In genomic region chr11:72308226-72309073, GRCh38 we compare ENCODE assay signal across 11 cellular contexts.
DNase-seq lines count a peak whose midpoint lies in the region; TF ChIP-seq lines count a peak whose summit lies in the region.
"Had no signal": no experiment of that assay in that cellular context is flagged by ENCODE, and none has a peak within 500 bp of the region (broad histone marks: within the 10 kb centered on the region; RNA-seq: fewer than 3 reads in every experiment).

No MANE protein-coding gene starts in this region.

- peaks cover 7% of the 10 kb centered on the region for H3K4me1 ChIP-seq in fibroblast of lung (ENCODE audit: control insufficient read depth, extremely low read depth, insufficient read depth, low read length)
- no peaks in the 10 kb centered on the region for H3K4me1 ChIP-seq in ovary (ENCODE audit: insufficient read depth)

- no peaks in the 10 kb centered on the region for H4K20me1 ChIP-seq in fibroblast of lung (ENCODE audit: control insufficient read depth, extremely low read depth, insufficient read depth, low read length)

- peak overlapping the region; percentile 58 for H3K4me2 ChIP-seq in fibroblast of lung (ENCODE audit: extremely low read depth, insufficient read depth, low read length)

- TF ChIP-seq CTCF in fibroblast of lung (conservative IDR thresholded peaks at IDR 0.05 in 1 of 2, IDR thresholded peaks at IDR 0.05 in 1 of 2; ENCODE audit: low read depth in 1 of 2, low read length in 2 of 2), result no peak
- TF ChIP-seq CTCF in coronary artery (IDR thresholded peaks at IDR 0.05), result no peak
- no peak for TF ChIP-seq CTCF in ovary (IDR thresholded peaks at IDR 0.05)

- H3K9ac ChIP-seq in fibroblast of lung (ENCODE audit: insufficient read depth, low read length), result no peak overlapping the region

- H3K36me3 ChIP-seq in fibroblast of lung (ENCODE audit: control insufficient read depth, insufficient read depth, low read length), result peaks cover 2% of the 10 kb centered on the region
- no peaks in the 10 kb centered on the region for H3K36me3 ChIP-seq in ovary

- H3K79me2 ChIP-seq in fibroblast of lung (ENCODE audit: control insufficient read depth, insufficient read depth, low read length), result no peaks in the 10 kb centered on the region

- intact Hi-C loops in ovary (cut with DNase I), result no loop called here

- no peak overlapping the region for H2AFZ ChIP-seq in fibroblast of lung (ENCODE audit: low read length)

- peak; percentile 19 for DNase-seq in NCI-H2029 (lab: John Stamatoyannopoulos, UW)
- no peak for DNase-seq in NCI-H2029 treated with DMSO at 0.1 percent for 48 hours (lab: John Stamatoyannopoulos, UW)
- DNase-seq in NCI-H748 (lab: John Stamatoyannopoulos, UW; ENCODE audit: unreplicated experiment), result peak; percentile 99
- peak; percentile 88 to 97 for DNase-seq in fibroblast of lung (ENCODE audit: low read depth in 2 of 2)
- no peak for DNase-seq in coronary artery (ENCODE audit: low spot score)
- no peak for DNase-seq in ovary
- DNase-seq in NAMALWA (ENCODE audit: low spot score), result no peak
- DNase-seq in stimulated activated CD4-positive, alpha-beta T cell treated with anti-CD3 and anti-CD28 coated beads, Interleukin-15, amount 100 ng/mL, for 24 hours, result no peak
- DNase-seq: right cardiac atrium, T-cell had no signal

- H3K27ac ChIP-seq in fibroblast of lung (ENCODE audit: insufficient read depth, low read length), result peak overlapping the region; percentile 67
- no peak overlapping the region for H3K27ac ChIP-seq in coronary artery
- no peak overlapping the region for H3K27ac ChIP-seq in ovary
- H3K27ac ChIP-seq: 22Rv1 had no signal

- 70 to 80% (median 74%) methylated on average over 17 of the region's 17 CpGs for WGBS in ovary, 3 donors

- H3K27me3 ChIP-seq in fibroblast of lung (ENCODE audit: control insufficient read depth, insufficient read depth, low read length) (no peaks in the 10 kb centered on the region), ovary (no peaks in the 10 kb centered on the region)

- H3K9me3 ChIP-seq in fibroblast of lung (ENCODE audit: control insufficient read depth, insufficient read depth, low read depth, low read length), result no peaks in the 10 kb centered on the region
- no peaks in the 10 kb centered on the region for H3K9me3 ChIP-seq in ovary

- TF ChIP-seq POLR2A in ovary (IDR thresholded peaks at IDR 0.05), result no peak

- H3K4me3 ChIP-seq in fibroblast of lung (replicated peaks in 1 of 4; ENCODE audit: control extremely low read depth in 1 of 4, insufficient read depth in 1 of 4, low read depth in 3 of 4, low read length in 4 of 4) (no peak overlapping the region), coronary artery (no peak overlapping the region), ovary (no peak overlapping the region)

- TF ChIP-seq EP300 in ovary (IDR thresholded peaks at IDR 0.05), result no peak

Comparison
In these comparisons a context has a peak if more than half of its experiments do, and no peak if none do; other contexts are left out.
1. DNase-seq: peak in NCI-H2029 (single experiment), NCI-H748 (single experiment) and fibroblast of lung (2 of 2); none in NCI-H2029 treated with DMSO at 0.1 percent for 48 hours (single experiment), coronary artery (single experiment), ovary (0 of 5), NAMALWA (single experiment) and stimulated activated CD4-positive, alpha-beta T cell treated with anti-CD3 and anti-CD28 coated beads, Interleukin-15, amount 100 ng/mL, for 24 hours (single experiment).